Comparison of ENCODE assay signal across 1 cellular context in the genomic region with DNA sequence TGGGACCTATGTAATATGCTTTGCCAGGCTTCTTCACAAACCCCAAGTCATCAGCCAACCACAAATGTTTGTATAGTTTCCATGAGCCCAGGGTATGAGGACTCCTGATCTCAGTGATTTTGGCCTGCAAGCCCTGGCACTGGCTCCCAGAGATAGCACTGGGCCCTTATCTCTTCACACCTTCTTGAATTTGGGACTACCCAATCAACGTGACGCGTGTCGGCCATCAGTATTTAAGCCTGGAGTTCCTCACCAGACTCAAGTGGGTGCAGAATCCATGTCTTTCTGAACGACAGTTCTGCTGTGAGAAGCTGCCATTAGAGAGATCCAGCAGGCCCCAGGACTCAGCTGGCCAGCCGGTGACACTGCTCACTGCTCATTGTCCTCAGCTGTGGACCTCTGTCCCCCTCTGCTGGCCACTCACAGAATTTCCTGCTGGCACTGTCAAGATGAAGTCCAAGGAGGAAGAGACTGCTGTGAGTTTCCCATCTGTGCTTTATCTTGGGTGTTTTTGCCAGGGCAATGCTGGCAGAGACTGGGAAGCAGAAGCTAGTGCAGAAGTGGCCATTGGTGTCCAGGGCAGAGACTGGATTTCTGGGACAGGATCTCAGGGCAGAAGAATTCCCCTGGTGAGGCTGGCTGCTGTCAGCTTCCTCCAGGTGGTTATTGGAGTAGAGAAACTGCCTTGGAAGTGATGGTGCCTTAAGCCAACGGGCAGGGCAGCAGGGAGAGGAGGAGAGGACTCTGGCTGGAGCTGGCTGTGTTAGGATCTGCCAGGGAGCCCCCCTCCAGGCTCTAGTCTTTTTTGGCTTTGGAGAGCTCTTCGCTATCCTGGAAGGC.
TF ChIP-seq lines count a peak whose summit lies in the region.

No MANE protein-coding gene starts in this region.

TF ChIP-seq in GM12878, 131 proteins besides CTCF, POLR2A, EP300 and RAD21 (continued from another document):
- TF ChIP-seq SMC3 (IDR thresholded peaks at IDR 0.05; ENCODE audit: borderline replicate concordance, low read length) (peak; percentile 98), IKZF2 (IDR thresholded peaks at IDR 0.05) (peak in 1 of 2 experiments; percentile 30; a peak in 1 of 4 replicates), SREBF2 (IDR thresholded peaks at IDR 0.05; ENCODE audit: low read length) (no peak), PML (IDR thresholded peaks at IDR 0.05; ENCODE audit: low read length) (no peak)
- TF ChIP-seq, protein P1, sequence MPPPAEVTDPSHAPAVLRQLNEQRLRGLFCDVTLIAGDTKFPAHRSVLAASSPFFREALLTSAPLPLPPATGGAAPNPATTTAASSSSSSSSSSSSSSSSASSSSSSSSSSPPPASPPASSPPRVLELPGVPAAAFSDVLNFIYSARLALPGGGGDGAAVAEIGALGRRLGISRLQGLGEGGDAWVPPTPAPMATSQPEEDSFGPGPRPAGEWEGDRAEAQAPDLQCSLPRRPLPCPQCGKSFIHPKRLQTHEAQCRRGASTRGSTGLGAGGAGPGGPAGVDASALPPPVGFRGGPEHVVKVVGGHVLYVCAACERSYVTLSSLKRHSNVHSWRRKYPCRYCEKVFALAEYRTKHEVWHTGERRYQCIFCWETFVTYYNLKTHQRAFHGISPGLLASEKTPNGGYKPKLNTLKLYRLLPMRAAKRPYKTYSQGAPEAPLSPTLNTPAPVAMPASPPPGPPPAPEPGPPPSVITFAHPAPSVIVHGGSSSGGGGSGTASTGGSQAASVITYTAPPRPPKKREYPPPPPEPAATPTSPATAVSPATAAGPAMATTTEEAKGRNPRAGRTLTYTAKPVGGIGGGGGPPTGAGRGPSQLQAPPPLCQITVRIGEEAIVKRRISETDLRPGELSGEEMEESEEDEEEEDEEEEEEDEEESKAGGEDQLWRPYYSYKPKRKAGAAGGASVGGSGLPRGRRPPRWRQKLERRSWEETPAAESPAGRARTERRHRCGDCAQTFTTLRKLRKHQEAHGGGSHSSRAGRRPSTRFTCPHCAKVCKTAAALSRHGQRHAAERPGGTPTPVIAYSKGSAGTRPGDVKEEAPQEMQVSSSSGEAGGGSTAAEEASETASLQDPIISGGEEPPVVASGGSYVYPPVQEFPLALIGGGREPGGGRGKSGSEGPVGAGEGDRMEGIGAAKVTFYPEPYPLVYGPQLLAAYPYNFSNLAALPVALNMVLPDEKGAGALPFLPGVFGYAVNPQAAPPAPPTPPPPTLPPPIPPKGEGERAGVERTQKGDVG (CRISPR knock-in tag; IDR thresholded peaks at IDR 0.05) = no peak
- TF ChIP-seq, protein P2, sequence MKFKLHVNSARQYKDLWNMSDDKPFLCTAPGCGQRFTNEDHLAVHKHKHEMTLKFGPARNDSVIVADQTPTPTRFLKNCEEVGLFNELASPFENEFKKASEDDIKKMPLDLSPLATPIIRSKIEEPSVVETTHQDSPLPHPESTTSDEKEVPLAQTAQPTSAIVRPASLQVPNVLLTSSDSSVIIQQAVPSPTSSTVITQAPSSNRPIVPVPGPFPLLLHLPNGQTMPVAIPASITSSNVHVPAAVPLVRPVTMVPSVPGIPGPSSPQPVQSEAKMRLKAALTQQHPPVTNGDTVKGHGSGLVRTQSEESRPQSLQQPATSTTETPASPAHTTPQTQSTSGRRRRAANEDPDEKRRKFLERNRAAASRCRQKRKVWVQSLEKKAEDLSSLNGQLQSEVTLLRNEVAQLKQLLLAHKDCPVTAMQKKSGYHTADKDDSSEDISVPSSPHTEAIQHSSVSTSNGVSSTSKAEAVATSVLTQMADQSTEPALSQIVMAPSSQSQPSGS (IDR thresholded peaks at IDR 0.05; ENCODE audit: low read length) = no peak
TF ChIP-seq in GM12878: peak in this region for 15.
